25 cellular contexts compared by ENCODE assay signal in the genomic region with DNA sequence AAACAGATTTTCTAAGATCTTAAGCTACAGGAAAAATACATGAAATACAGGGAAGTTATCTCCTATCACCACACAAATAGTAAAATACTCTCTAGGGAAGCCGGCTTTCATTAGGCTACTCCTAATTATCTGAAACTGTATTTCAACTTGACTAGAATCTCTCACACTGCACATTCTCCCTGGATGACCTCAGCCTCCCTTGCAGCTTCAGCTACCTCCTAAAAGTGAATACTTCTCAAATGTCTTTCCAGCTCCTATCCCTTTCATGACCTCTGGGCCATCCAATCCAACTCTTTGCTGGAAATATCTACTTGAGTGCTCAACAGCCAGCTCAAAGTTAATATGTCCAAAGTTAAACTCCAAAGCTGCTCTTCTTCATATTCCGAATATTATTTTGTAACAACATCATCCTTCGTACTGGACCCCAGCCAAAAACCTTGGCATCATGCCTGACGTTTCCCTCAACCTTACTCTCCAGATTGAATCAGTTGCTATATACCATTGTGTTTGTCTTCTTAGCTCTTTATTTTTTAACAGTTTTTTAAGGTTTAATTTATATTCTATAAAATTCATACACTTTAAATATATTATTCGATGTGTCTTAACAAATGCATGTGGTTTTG. TPM values are rescaled to one million over a fixed set of nuclear protein-coding genes. Genes with fewer than 3 reads are reported as not detected.
DNase-seq lines count a peak whose midpoint lies in the region; ATAC-seq and TF ChIP-seq lines count a peak whose summit lies in the region.
"Had no signal": no experiment of that assay in that cellular context is flagged by ENCODE, and none has a peak within 500 bp of the region (broad histone marks: within the 10 kb centered on the region; RNA-seq: fewer than 3 reads in every experiment).

No MANE protein-coding gene starts in this region.

- H3K36me3 ChIP-seq in right atrium auricular region, result no peaks in the 10 kb centered on the region
- no peaks in the 10 kb centered on the region for H3K36me3 ChIP-seq in gastrocnemius medialis
- H3K36me3 ChIP-seq: cardiac muscle cell, spleen had no signal

- intact Hi-C loops in Right ventricle myocardium inferior (cut with DNase I), result no loop called here
- intact Hi-C loops in gastrocnemius medialis (cut with DNase I; ENCODE audit: low total_unique reads), result no loop called here

- H3K27me3 ChIP-seq in right atrium auricular region (no peaks in the 10 kb centered on the region), gastrocnemius medialis (no peaks in the 10 kb centered on the region)
- H3K27me3 ChIP-seq: cardiac muscle cell had no signal

- no peak for TF ChIP-seq POLR2A in gastrocnemius medialis (IDR thresholded peaks at IDR 0.05)

- CTCF ChIA-PET in GM10248 (lab: Yijun Ruan, JAX), result interaction anchor here (1.2 kb wide), 1 partner anchor 46 kb away, joined by 3 read pairs; no protein-coding TSS in a partner anchor

- in situ Hi-C loops in gastrocnemius medialis (cut with MboI; ENCODE audit: low sequenced_read_pairs in 4 of 4), result no loop called here

- H3K9me3 ChIP-seq in right atrium auricular region (no peaks in the 10 kb centered on the region), gastrocnemius medialis (no peaks in the 10 kb centered on the region)
- H3K9me3 ChIP-seq: spleen had no signal

- peak; percentile 17 for ATAC-seq in Right ventricle myocardium inferior
- peak; percentile 55 to 74 for ATAC-seq in gastrocnemius medialis
- ATAC-seq: activated CD8-positive, alpha-beta T cell treated with anti-CD3 and anti-CD28 coated beads for 36 hours; activated naive CD4-positive, alpha-beta T cell treated with anti-CD3 and anti-CD28 coated beads, Interleukin-2, amount 50 U/mL, for 72 hours; naive thymus-derived CD4-positive, alpha-beta T cell had no signal

- H3K4me1 ChIP-seq in right atrium auricular region (peaks cover 0 to 18% of the 10 kb centered on the region in 2 donors), gastrocnemius medialis (peaks cover 17 to 19% of the 10 kb centered on the region in 2 donors)
- H3K4me1 ChIP-seq: spleen had no signal

- peak overlapping the region in 1 of 2 donors; percentile 49 for H3K27ac ChIP-seq in right atrium auricular region
- peak overlapping the region; percentile 24 to 63 (median 34) for H3K27ac ChIP-seq in gastrocnemius medialis
- H3K27ac ChIP-seq: cardiac muscle cell, RWPE1, SK-N-MC had no signal

- H3K4me3 ChIP-seq in right atrium auricular region (no peak overlapping the region), gastrocnemius medialis (no peak overlapping the region)
- H3K4me3 ChIP-seq: cardiac muscle cell, SK-N-MC, spleen had no signal

- POLR2A ChIA-PET in GM10248 (lab: Yijun Ruan, JAX), result no interaction called here

- TF ChIP-seq CTCF in right atrium auricular region (IDR thresholded peaks at IDR 0.05) (no peak), gastrocnemius medialis (IDR thresholded peaks at IDR 0.05 in 4 of 5, conservative IDR thresholded peaks at IDR 0.05 in 1 of 5) (no peak), GM10248 (IDR thresholded peaks at IDR 0.05; ENCODE audit: control extremely low read depth, extremely low read depth, low read depth, missing control alignments) (no peak)

- DNase-seq in Right ventricle myocardium inferior (ENCODE audit: missing footprints) (no peak), right atrium auricular region (ENCODE audit: low spot score) (no peak), kidney tubule cell (ENCODE audit: low spot score) (peak; percentile 4), gastrocnemius medialis (no peak), NOMO-1 treated with dmso at 0.1 percent for 144 hours (lab: John Stamatoyannopoulos, UW; ENCODE audit: unreplicated experiment) (no peak), GM10248 (ENCODE audit: extremely low spot score) (no peak), activated T-cell treated with anti-CD3 and anti-CD28 coated beads for 4 hours (no peak)
- DNase-seq in activated CD4-positive, alpha-beta T cell treated with anti-CD3 and anti-CD28 coated beads for 48 hours, result no peak
- DNase-seq: 8988T; activated CD4-positive, CD25-positive, alpha-beta regulatory T cell treated with anti-CD3 and anti-CD28 coated beads, Interleukin-2, amount 50 U/mL, for 72 hours; activated CD8-positive, alpha-beta T cell treated with anti-CD3 and anti-CD28 coated beads for 36 hours; anterior cingulate cortex; naive thymus-derived CD4-positive, alpha-beta T cell; NCI-H1092 treated with DMSO at 0.1 percent for 48 hours; NCI-H2029 treated with DMSO at 0.1 percent for 48 hours; NCI-H345; occipital lobe; spleen had no signal

RNA-seq across cellular contexts. Expression of a gene that starts 29.4 kb away (rescaled TPM):
- total RNA-seq in Right ventricle myocardium inferior (0.16 TPM), right atrium auricular region (not detected), gastrocnemius medialis (not detected)
- total RNA-seq: naive thymus-derived CD4-positive, alpha-beta T cell; OCI-LY7 had no signal

RNA-seq across cellular contexts. Expression of a gene that starts 37.6 kb away (rescaled TPM):
- total RNA-seq in Right ventricle myocardium inferior (14.7 TPM), right atrium auricular region (1 to 10 TPM; 8.3 to 9.7 TPM), gastrocnemius medialis (10 to 100 TPM; 25.9 to 84.0 (median 48.5) TPM)
- total RNA-seq: activated CD8-positive, alpha-beta T cell treated with anti-CD3 and anti-CD28 coated beads for 36 hours; activated naive CD4-positive, alpha-beta T cell treated with anti-CD3 and anti-CD28 coated beads, Interleukin-2, amount 50 U/mL, for 72 hours; activated T-helper 2 cell treated with anti-CD3 and anti-CD28 coated beads, Interferon-gamma antibody, Interleukin-2, Interleukin-4, amounts not matched to agents 10 μg/mL and 5 μg/mL and 100 μg/mL, durations not matched to agents 14 hours and 24 hours and 36 hours; naive thymus-derived CD4-positive, alpha-beta T cell; T-helper 1 cell treated with Interleukin-12 subunit alpha and Interleukin-12 subunit beta and Interleukin-4 antibody, amounts not matched to agents 30 ng/mL and 1 ng/mL, for 36 hours had no signal
